In the genomic region with DNA sequence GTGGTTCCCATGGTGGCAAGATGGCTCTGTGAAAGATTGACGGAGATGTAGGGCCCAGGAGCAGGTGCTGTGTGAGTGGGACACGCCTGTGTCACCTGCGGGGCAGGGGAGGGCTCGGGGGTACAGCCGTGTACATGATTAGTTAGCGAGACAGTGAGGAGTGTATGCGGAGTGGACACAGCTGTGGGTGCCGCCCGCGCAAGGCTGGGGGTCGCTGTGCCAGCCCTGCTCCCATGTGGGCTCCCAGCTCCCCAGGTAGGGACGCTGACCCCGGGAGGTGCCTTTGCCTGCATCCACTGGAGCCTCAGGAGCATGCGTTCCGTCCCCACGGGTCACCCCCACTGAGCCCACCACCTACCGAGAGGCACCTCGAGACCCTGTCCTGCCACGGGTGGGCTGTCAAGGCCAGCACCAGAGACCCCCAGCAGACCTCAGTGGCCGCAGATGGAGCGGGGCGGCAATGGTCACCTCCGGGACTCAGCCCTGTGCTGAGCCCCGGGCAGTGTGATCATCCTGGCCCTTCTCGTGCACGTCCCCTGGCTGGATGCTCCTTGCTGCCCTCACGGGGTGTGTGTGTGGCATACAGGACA, we compare ENCODE assay signal across 1 cellular context.
A peak's percentile ranks its signal among the peaks of the same experiment; 100 is the strongest.
TF ChIP-seq lines count a peak whose summit lies in the region.

No MANE protein-coding gene starts in this region.

TF ChIP-seq in K562, 482 proteins besides CTCF, POLR2A, EP300 and RAD21:
- TF ChIP-seq JUNB (CRISPR knock-in tag; conservative IDR thresholded peaks at IDR 0.05) (no peak), HDAC1 (IDR thresholded peaks at IDR 0.05) (no peak), POLR2G (IDR thresholded peaks at IDR 0.05; ENCODE audit: low read depth, low read length) (peak; percentile 48), NCOA4 (IDR thresholded peaks at IDR 0.05; ENCODE audit: partially characterized antibody) (no peak), ARID1B (IDR thresholded peaks at IDR 0.05) (no peak)
- TF ChIP-seq, protein P1, sequence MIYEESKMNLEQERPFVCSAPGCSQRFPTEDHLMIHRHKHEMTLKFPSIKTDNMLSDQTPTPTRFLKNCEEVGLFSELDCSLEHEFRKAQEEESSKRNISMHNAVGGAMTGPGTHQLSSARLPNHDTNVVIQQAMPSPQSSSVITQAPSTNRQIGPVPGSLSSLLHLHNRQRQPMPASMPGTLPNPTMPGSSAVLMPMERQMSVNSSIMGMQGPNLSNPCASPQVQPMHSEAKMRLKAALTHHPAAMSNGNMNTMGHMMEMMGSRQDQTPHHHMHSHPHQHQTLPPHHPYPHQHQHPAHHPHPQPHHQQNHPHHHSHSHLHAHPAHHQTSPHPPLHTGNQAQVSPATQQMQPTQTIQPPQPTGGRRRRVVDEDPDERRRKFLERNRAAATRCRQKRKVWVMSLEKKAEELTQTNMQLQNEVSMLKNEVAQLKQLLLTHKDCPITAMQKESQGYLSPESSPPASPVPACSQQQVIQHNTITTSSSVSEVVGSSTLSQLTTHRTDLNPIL (CRISPR knock-in tag; IDR thresholded peaks at IDR 0.05): no peak
